In the genomic region with DNA sequence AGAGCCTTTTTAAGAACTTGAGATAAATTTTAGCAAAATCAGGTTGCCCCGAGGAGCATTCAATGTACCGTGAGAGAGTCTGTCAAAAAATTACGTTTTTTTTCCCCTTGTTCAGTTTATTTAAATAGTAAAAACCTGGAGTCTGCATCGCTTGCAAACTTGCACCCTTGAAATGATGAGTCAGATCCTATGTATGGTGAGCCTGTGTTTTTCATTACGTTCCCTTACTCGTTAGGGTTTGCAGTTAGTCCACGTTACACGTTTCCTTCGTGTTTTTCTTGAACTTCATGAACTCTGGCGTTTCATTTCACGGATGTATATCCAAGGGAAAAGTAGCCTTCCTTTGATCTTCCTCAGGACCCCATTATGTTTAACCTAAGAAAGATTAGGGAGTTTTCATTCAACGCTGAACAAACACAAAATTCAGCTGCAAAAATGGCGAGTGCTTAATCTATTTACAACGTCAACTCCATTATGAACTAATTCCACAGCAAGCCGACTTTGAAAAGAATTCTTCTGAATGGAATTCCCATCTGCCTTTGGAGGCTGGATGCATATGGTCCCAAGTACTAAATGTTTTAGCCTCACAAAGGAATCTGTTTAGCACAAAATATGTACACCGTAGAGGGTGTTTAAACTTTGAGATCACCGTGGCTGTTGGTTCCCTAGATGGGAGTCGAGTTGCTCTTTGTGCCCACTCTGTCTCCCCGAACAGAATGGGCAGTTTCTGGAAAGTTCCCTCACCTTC, we compare ENCODE assay signal across 22 cellular contexts.
A peak's percentile ranks its signal among the peaks of the same experiment; 100 is the strongest.
DNase-seq lines count a peak whose midpoint lies in the region; TF ChIP-seq lines count a peak whose summit lies in the region.
"Had no signal": no experiment of that assay in that cellular context is flagged by ENCODE, and none has a peak within 500 bp of the region (broad histone marks: within the 10 kb centered on the region; RNA-seq: fewer than 3 reads in every experiment).

No MANE protein-coding gene starts in this region.

- H3K27me3 Mint-ChIP-seq in mesothelial cell of epicardium (ENCODE audit: low read depth): no peaks in the 10 kb centered on the region
- H3K27me3 Mint-ChIP-seq: activated naive CD4-positive, alpha-beta T cell treated with anti-CD3 and anti-CD28 coated beads, Interleukin-2, amount 50 U/mL, for 24 hours; B cell had no signal

- H3K9ac ChIP-seq in HUES48 (ENCODE audit: low read depth, low read length): no peak overlapping the region; the same call in 1 of the 2 replicates

- peak overlapping the region; percentile 1 for H3K27ac ChIP-seq in HUES48 (ENCODE audit: low read depth, low read length)
- H3K27ac ChIP-seq: colonic mucosa, psoas muscle, skin epidermis, tibial nerve had no signal

- H3K9me3 ChIP-seq in HUES48 (ENCODE audit: control insufficient read depth, insufficient read depth, low read length): no peaks in the 10 kb centered on the region
- H3K9me3 ChIP-seq: colonic mucosa, psoas muscle, tibial nerve had no signal

- TF ChIP-seq CTCF in choroid plexus epithelial cell (conservative IDR thresholded peaks at IDR 0.05; ENCODE audit: low read depth, low read length): no peak
- TF ChIP-seq CTCF in mesothelial cell of epicardium (IDR thresholded peaks at IDR 0.05; ENCODE audit: unreplicated experiment): no peak

- H3K4me1 ChIP-seq in HUES48 (ENCODE audit: control insufficient read depth, insufficient read depth, low read length): peaks cover 15% of the 10 kb centered on the region
- H3K4me1 ChIP-seq: colonic mucosa, psoas muscle, tibial nerve had no signal

- H3K36me3 ChIP-seq in HUES48 (ENCODE audit: control insufficient read depth, insufficient read depth, low read length): no peaks in the 10 kb centered on the region
- H3K36me3 ChIP-seq: colonic mucosa had no signal

- intact Hi-C loops in head of caudate nucleus (cut with DNase I): loop anchor here (10.0 kb wide), 1 partner anchor 215 kb away; no protein-coding TSS in a partner anchor

- H3K4me3 Mint-ChIP-seq in mesothelial cell of epicardium: peak overlapping the region; percentile 35
- H3K4me3 Mint-ChIP-seq: activated naive CD4-positive, alpha-beta T cell treated with anti-CD3 and anti-CD28 coated beads, Interleukin-2, amount 50 U/mL, for 24 hours; activated T-helper 1 cell treated with anti-CD3 and anti-CD28 coated beads, Interleukin-12 subunit alpha, Interleukin-12 subunit beta, Interleukin-2, Interleukin-4 antibody, amounts not matched to agents 30 ng/mL and 10 ng/mL and 1 ng/mL, durations not matched to agents 14 hours and 24 hours and 36 hours; B cell; natural killer cell treated with Interleukin-12 subunit alpha and Interleukin-12 subunit beta and Interleukin-15 and Interleukin-18, amount 100 ng/mL, for 72 hours had no signal

- H3K27me3 ChIP-seq in HUES48 (ENCODE audit: control insufficient read depth, insufficient read depth, low read length): no peaks in the 10 kb centered on the region
- H3K27me3 ChIP-seq: colonic mucosa, tibial nerve had no signal

- peaks cover 18% of the 10 kb centered on the region for H3K4me1 Mint-ChIP-seq in mesothelial cell of epicardium
- H3K4me1 Mint-ChIP-seq: activated naive CD4-positive, alpha-beta T cell treated with anti-CD3 and anti-CD28 coated beads, Interleukin-2, amount 50 U/mL, for 24 hours; B cell had no signal

- H3K9me3 Mint-ChIP-seq in mesothelial cell of epicardium: no peaks in the 10 kb centered on the region
- H3K9me3 Mint-ChIP-seq: activated naive CD4-positive, alpha-beta T cell treated with anti-CD3 and anti-CD28 coated beads, Interleukin-2, amount 50 U/mL, for 24 hours; activated T-helper 1 cell treated with anti-CD3 and anti-CD28 coated beads, Interleukin-12 subunit alpha, Interleukin-12 subunit beta, Interleukin-2, Interleukin-4 antibody, amounts not matched to agents 30 ng/mL and 10 ng/mL and 1 ng/mL, durations not matched to agents 14 hours and 24 hours and 36 hours; natural killer cell treated with Interleukin-12 subunit alpha and Interleukin-12 subunit beta and Interleukin-15 and Interleukin-18, amount 100 ng/mL, for 72 hours had no signal

- peak overlapping the region; percentile 76 for H3K27ac Mint-ChIP-seq in mesothelial cell of epicardium
- H3K27ac Mint-ChIP-seq: activated naive CD4-positive, alpha-beta T cell treated with anti-CD3 and anti-CD28 coated beads, Interleukin-2, amount 50 U/mL, for 24 hours; activated T-helper 1 cell treated with anti-CD3 and anti-CD28 coated beads, Interleukin-12 subunit alpha, Interleukin-12 subunit beta, Interleukin-2, Interleukin-4 antibody, amounts not matched to agents 30 ng/mL and 10 ng/mL and 1 ng/mL, durations not matched to agents 14 hours and 24 hours and 36 hours; B cell; brain; natural killer cell treated with Interleukin-12 subunit alpha and Interleukin-12 subunit beta and Interleukin-15 and Interleukin-18, amount 100 ng/mL, for 72 hours had no signal

- H3K4me3 ChIP-seq in HUES48 (ENCODE audit: low read depth, low read length) (no peak overlapping the region), choroid plexus epithelial cell (ENCODE audit: low read depth, low read length) (peak overlapping the region; percentile 26)
- H3K4me3 ChIP-seq: colonic mucosa, psoas muscle, skin epidermis, tibial nerve had no signal

- peaks cover 3% of the 10 kb centered on the region for H3K36me3 Mint-ChIP-seq in mesothelial cell of epicardium
- H3K36me3 Mint-ChIP-seq: activated naive CD4-positive, alpha-beta T cell treated with anti-CD3 and anti-CD28 coated beads, Interleukin-2, amount 50 U/mL, for 24 hours; brain; natural killer cell treated with Interleukin-12 subunit alpha and Interleukin-12 subunit beta and Interleukin-15 and Interleukin-18, amount 100 ng/mL, for 72 hours had no signal

- DNase-seq in choroid plexus epithelial cell (ENCODE audit: low read depth) (peak; percentile 65), mesothelial cell of epicardium (ENCODE audit: low spot score in 2 of 2, unreplicated experiment in 2 of 2) (no peak), amygdala (lab: John Stamatoyannopoulos, UW) (no peak), head of caudate nucleus (no peak), NCI-H748 (lab: John Stamatoyannopoulos, UW; ENCODE audit: unreplicated experiment) (no peak), D341Med (ENCODE audit: low spot score) (no peak)
- DNase-seq: colonic mucosa; COR-L47; NCI-H1417 treated with DMSO at 0.1 percent for 48 hours; NCI-H2171 treated with DMSO at 0.1 percent for 48 hours; NCI-H69; psoas muscle; stimulated activated CD4-positive, alpha-beta T cell treated with anti-CD3 and anti-CD28 coated beads, Interleukin-2, amount 100 ng/mL, for 48 hours; stimulated activated naive CD8-positive, alpha-beta T cell treated with anti-CD3 and anti-CD28 coated beads, Interleukin-15, Interleukin-2, amounts not matched to agents 100 U/mL and 50 U/mL, for 24 hours had no signal
